Comparison of ENCODE assay signal across 8 cellular contexts in genomic region chr19:45717131-45717982, GRCh38. TPM values are rescaled to one million over a fixed set of nuclear protein-coding genes. Genes with fewer than 3 reads are reported as not detected.
DNase-seq lines count a peak whose midpoint lies in the region; ATAC-seq, FAIRE-seq and TF ChIP-seq lines count a peak whose summit lies in the region.

No MANE protein-coding gene starts in this region.

- H3K4me3 ChIP-seq in AG04449 (ENCODE audit: low read depth, low read length) (peak overlapping the region; percentile 75), WI38 (ENCODE audit: low read depth, low read length) (peak overlapping the region; percentile 73), bronchial epithelial cell (ENCODE audit: low read depth, low read length) (peak overlapping the region; percentile 48), iPS-20b (ENCODE audit: low read length) (peak overlapping the region; percentile 85), skeletal muscle tissue (ENCODE audit: low read length in 3 of 3) (peak overlapping the region; percentile 86 to 90 (median 89))

- H3K9me3 ChIP-seq in iPS-20b (ENCODE audit: insufficient read depth, low read depth, low read length) (no peaks in the 10 kb centered on the region), skeletal muscle tissue (ENCODE audit: control insufficient read depth in 3 of 3, low read length in 3 of 3) (no peaks in the 10 kb centered on the region)

- H3K36me3 ChIP-seq in bronchial epithelial cell (ENCODE audit: control insufficient read depth, insufficient read depth, low read length) (peaks cover 12% of the 10 kb centered on the region), iPS-20b (ENCODE audit: insufficient read depth, low read depth, low read length) (peaks cover 17% of the 10 kb centered on the region), skeletal muscle tissue (ENCODE audit: control insufficient read depth in 3 of 3, insufficient read depth in 3 of 3, low read length in 3 of 3) (peaks cover 0 to 6% (median 4%) of the 10 kb centered on the region in 3 donors)

- FAIRE-seq in bronchial epithelial cell (lab: Jason Lieb, UNC) = no peak

- POLR2A ChIA-PET in AG04449 (lab: Yijun Ruan, JAX) = interaction anchor here (0.6 to 2.6 kb wide), 10 partner anchors 10 to 352 kb away, joined by 3 to 54 read pairs (median 4); partner anchors contain the start of genes DMPK, FBXO46, QPCTL and SIX5

- peak; percentile 86 for ATAC-seq in GM18870 (IDR thresholded peaks at IDR 0.05; ENCODE audit: unreplicated experiment)
- ATAC-seq in HG03139 (IDR thresholded peaks at IDR 0.05; ENCODE audit: unreplicated experiment) = peak; percentile 91

- H3K27me3 ChIP-seq in bronchial epithelial cell (ENCODE audit: control insufficient read depth, insufficient read depth, low read length) (no peaks in the 10 kb centered on the region), iPS-20b (ENCODE audit: insufficient read depth, low read length) (no peaks in the 10 kb centered on the region), skeletal muscle tissue (ENCODE audit: control insufficient read depth in 3 of 3, insufficient read depth in 3 of 3, low read length in 3 of 3) (no peaks in the 10 kb centered on the region)

- H3K27ac ChIP-seq in iPS-20b (ENCODE audit: low read length) = peak overlapping the region; percentile 90
- peak overlapping the region; percentile 96 for H3K27ac ChIP-seq in skeletal muscle tissue (ENCODE audit: low read depth, low read length)

- CTCF ChIA-PET in AG04449 (lab: Yijun Ruan, JAX) = interaction anchor here (0.6 to 13.6 kb wide), 10 partner anchors 9 to 99 kb away, joined by 3 to 198 read pairs (median 4); partner anchors contain the start of genes FBXO46, QPCTL and SNRPD2

- TF ChIP-seq CTCF in AG04449 (IDR thresholded peaks at IDR 0.05; ENCODE audit: insufficient read depth, low read length, missing control alignments) (peak; percentile 9), WI38 (IDR thresholded peaks at IDR 0.05; ENCODE audit: low read depth, low read length) (no peak), bronchial epithelial cell (IDR thresholded peaks at IDR 0.05; ENCODE audit: insufficient read depth, low read length, severe bottlenecking) (peak; percentile 18)

- DNase-seq in AG04449 (ENCODE audit: low read depth, low spot score) (peak; percentile 88), NCI-H2227 (lab: John Stamatoyannopoulos, UW; ENCODE audit: unreplicated experiment) (peak; percentile 97), bronchial epithelial cell (ENCODE audit: low read depth) (peak; percentile 93)

- H3K9ac ChIP-seq in iPS-20b (ENCODE audit: low read depth, low read length) = peak overlapping the region; percentile 94
- H3K9ac ChIP-seq in skeletal muscle tissue (ENCODE audit: low read depth in 1 of 3, low read length in 3 of 3) = peak overlapping the region; percentile 87 to 97 (median 91)

- H3K4me1 ChIP-seq in iPS-20b (ENCODE audit: insufficient read depth, low read length) (peaks cover 15% of the 10 kb centered on the region), skeletal muscle tissue (ENCODE audit: control insufficient read depth in 3 of 3, insufficient read depth in 3 of 3, low read length in 3 of 3) (peaks cover 15 to 24% (median 18%) of the 10 kb centered on the region in 3 donors)

RNA-seq across cellular contexts. Expression of gene FBXO46, which starts 13.3 kb away (rescaled TPM):
- total RNA-seq in bronchial epithelial cell (2.4 and 5.5 TPM in 2 replicates), skeletal muscle tissue (5.7 TPM)

RNA-seq across cellular contexts. Expression of gene MEIOSIN, which starts 15.9 kb away (rescaled TPM):
- total RNA-seq in bronchial epithelial cell = not detected in 2 replicates
- total RNA-seq in skeletal muscle tissue = not detected

RNA-seq across cellular contexts. Expression of gene QPCTL, which starts 24.9 kb away (rescaled TPM):
- total RNA-seq in bronchial epithelial cell (7.7 and 11.6 TPM in 2 replicates), skeletal muscle tissue (2.6 TPM)

RNA-seq across cellular contexts. Expression of gene SNRPD2, which starts 25.6 kb away (rescaled TPM):
- total RNA-seq in bronchial epithelial cell (429 and 572 TPM in 2 replicates), skeletal muscle tissue (210 TPM)

RNA-seq across cellular contexts. Expression of gene GIPR, which starts 49.3 kb away (rescaled TPM):
- 0.38 and 0.53 TPM in 2 replicates for total RNA-seq in bronchial epithelial cell
- total RNA-seq in skeletal muscle tissue = 0.52 TPM

Comparison
In these comparisons a context has a peak if more than half of its experiments do, and no peak if none do; other contexts are left out.
1. Peak in every context shown above with its lines: DNase-seq, ATAC-seq, H3K4me3 ChIP-seq and H3K27ac ChIP-seq.